19 cellular contexts compared by ENCODE assay signal in genomic region chr9:98432134-98432533, GRCh38.
"Had no signal": no experiment of that assay in that cellular context is flagged by ENCODE, and none has a peak within 500 bp of the region (broad histone marks: within the 10 kb centered on the region; RNA-seq: fewer than 3 reads in every experiment).

No MANE protein-coding gene starts in this region.

- ATAC-seq: activated naive CD4-positive, alpha-beta T cell treated with anti-CD3 and anti-CD28 coated beads, Interleukin-2, amount 50 U/mL, for 72 hours; foreskin keratinocyte; heart right ventricle; naive thymus-derived CD4-positive, alpha-beta T cell; WTC11 had no signal

- DNase-seq: activated CD4-positive, alpha-beta memory T cell treated with anti-CD3 and anti-CD28 coated beads, Interleukin-2, amount 10 ng/mL, durations not matched to agents 7 days and 5 days; activated CD4-positive, alpha-beta T cell treated with anti-CD3 and anti-CD28 coated beads for 1 hour; activated CD4-positive, alpha-beta T cell treated with anti-CD3 and anti-CD28 coated beads, Interleukin-2, amount 10 ng/mL, durations not matched to agents 7 days and 5 days; activated naive CD4-positive, alpha-beta T cell; activated T-cell treated with anti-CD3 and anti-CD28 coated beads, Interleukin-2, amount 50 U/mL, for 48 hours; central memory CD4-positive, alpha-beta T cell; effector CD4-positive, alpha-beta T cell; foreskin keratinocyte; heart right ventricle; midbrain; naive thymus-derived CD4-positive, alpha-beta T cell; nucleus accumbens; stimulated activated CD4-positive, alpha-beta T cell treated with anti-CD3 and anti-CD28 coated beads, Interleukin-15, amount 100 ng/mL, for 24 hours; stimulated activated CD4-positive, alpha-beta T cell treated with anti-CD3 and anti-CD28 coated beads, Interleukin-2, amount 100 ng/mL, for 24 hours; stimulated activated naive CD4-positive, alpha-beta T cell; T-helper 9 cell; trophoblast cell had no signal
